ENCODE assay signal across 8 cellular contexts in the genomic region with DNA sequence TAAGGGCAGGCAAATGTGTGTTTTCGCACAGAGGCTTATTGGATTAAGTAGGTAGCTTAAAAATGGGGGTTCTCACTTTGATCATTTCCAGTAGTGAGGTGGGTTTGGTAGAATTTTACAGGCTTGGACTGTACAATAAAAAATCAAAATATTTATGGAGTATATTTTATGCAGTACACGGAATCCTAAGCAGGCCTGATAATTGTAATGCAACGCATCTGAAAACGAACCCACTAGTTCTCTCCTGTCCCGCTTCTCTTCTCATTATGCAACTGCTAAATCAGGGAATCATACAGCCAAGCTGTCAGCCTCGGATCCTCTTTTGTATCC. TPM values are rescaled to one million over a fixed set of nuclear protein-coding genes. Genes with fewer than 3 reads are reported as not detected.
DNase-seq lines count a peak whose midpoint lies in the region; ATAC-seq and TF ChIP-seq lines count a peak whose summit lies in the region.

No MANE protein-coding gene starts in this region.

- peak overlapping the region; percentile 85 for H4K8ac ChIP-seq in trophoblast cell (ENCODE audit: low read depth, low read length)

- H3K14ac ChIP-seq in trophoblast cell (ENCODE audit: low read length): no peak overlapping the region

- 70 to 73% methylated on average over 6 of the region's 6 CpGs for WGBS in ectodermal cell, 2 experiments
- no CpG with 5 or more reads among the region's 6 CpGs for WGBS in trophoblast cell (ENCODE audit: extremely low coverage, insufficient coverage, insufficient read length)

- DNase-seq in MM.1S (no peak), trophoblast cell (no peak), NCI-H2081 treated with DMSO at 0.1 percent for 48 hours (lab: John Stamatoyannopoulos, UW) (no peak), HPDE6-E6E7 (ENCODE audit: extremely low spot score) (no peak)

- H3K4me1 ChIP-seq in MM.1S (ENCODE audit: low read length): peaks cover 15% of the 10 kb centered on the region
- H3K4me1 ChIP-seq in ectodermal cell (ENCODE audit: control insufficient read depth, insufficient read depth, low read length): peaks cover 9% of the 10 kb centered on the region
- H3K4me1 ChIP-seq in trophoblast cell (ENCODE audit: control insufficient read depth in 1 of 2, insufficient read depth in 2 of 2, low read length in 2 of 2): no peaks in the 10 kb centered on the region

- no peak overlapping the region for H4K12ac ChIP-seq in trophoblast cell (ENCODE audit: low read depth, low read length)

- H3F3A ChIP-seq in MM.1S (ENCODE audit: insufficient read depth, low read length): no peaks in the 10 kb centered on the region

- peak overlapping the region; percentile 28 for H2AFZ ChIP-seq in MM.1S (ENCODE audit: low read length)
- peak overlapping the region; percentile 83 for H2AFZ ChIP-seq in trophoblast cell (ENCODE audit: insufficient read depth, low read length, poor library complexity)

- no peak overlapping the region for H3K4me3 ChIP-seq in MM.1S (ENCODE audit: low read length)
- H3K4me3 ChIP-seq in ectodermal cell (ENCODE audit: insufficient read depth, low read depth, low read length): peak overlapping the region; percentile 100
- H3K4me3 ChIP-seq in trophoblast cell (ENCODE audit: low read depth, low read length): no peak overlapping the region

- no peaks in the 10 kb centered on the region; the same call in 1 of the 2 replicates for H4K20me1 ChIP-seq in MM.1S (ENCODE audit: insufficient read depth, low read length)

- H3K9ac ChIP-seq in MM.1S (ENCODE audit: low read length): no peak overlapping the region
- no peak overlapping the region for H3K9ac ChIP-seq in trophoblast cell (ENCODE audit: low read length)

- no peaks in the 10 kb centered on the region for H3K79me1 ChIP-seq in trophoblast cell (ENCODE audit: low read length)

- no peak overlapping the region for H2BK5ac ChIP-seq in trophoblast cell (ENCODE audit: low read depth, low read length, poor library complexity)

- no peak overlapping the region for H2BK12ac ChIP-seq in trophoblast cell (ENCODE audit: low read length)

- H2AK5ac ChIP-seq in trophoblast cell (ENCODE audit: low read length): no peak overlapping the region

- no peaks in the 10 kb centered on the region for H3K9me2 ChIP-seq in MM.1S (replicated peaks; ENCODE audit: insufficient read depth, low read length)

- no peak overlapping the region for H3K23ac ChIP-seq in trophoblast cell (ENCODE audit: low read length)

- H3K27me3 ChIP-seq in MM.1S (replicated peaks; ENCODE audit: insufficient read depth, low read length) (no peaks in the 10 kb centered on the region), ectodermal cell (ENCODE audit: control insufficient read depth, insufficient read depth, low read length, poor library complexity, severe bottlenecking) (peaks cover 5% of the 10 kb centered on the region), trophoblast cell (ENCODE audit: insufficient read depth, low read length) (no peaks in the 10 kb centered on the region)

- H3K36me3 ChIP-seq in MM.1S (replicated peaks; ENCODE audit: insufficient read depth, low read length): no peaks in the 10 kb centered on the region
- no peaks in the 10 kb centered on the region for H3K36me3 ChIP-seq in ectodermal cell (ENCODE audit: control insufficient read depth, insufficient read depth, low read length)
- no peaks in the 10 kb centered on the region for H3K36me3 ChIP-seq in trophoblast cell (ENCODE audit: control insufficient read depth in 1 of 2, insufficient read depth in 2 of 2, low read length in 2 of 2)

- H3K4ac ChIP-seq in trophoblast cell (ENCODE audit: low read depth, low read length): no peak overlapping the region

- H3K27ac ChIP-seq in MM.1S (ENCODE audit: low read length) (no peak overlapping the region), ectodermal cell (ENCODE audit: insufficient read depth, low read depth, low read length, poor library complexity, severe bottlenecking) (no peak overlapping the region), trophoblast cell (ENCODE audit: low read depth, low read length) (no peak overlapping the region)

- H3K18ac ChIP-seq in trophoblast cell (ENCODE audit: low read length): no peak overlapping the region

- H2BK120ac ChIP-seq in trophoblast cell (ENCODE audit: insufficient read depth, low read length, poor library complexity): no peak overlapping the region

- ATAC-seq in GM19035 (IDR thresholded peaks at IDR 0.05; ENCODE audit: unreplicated experiment) (peak; percentile 2), HG03571 (IDR thresholded peaks at IDR 0.05; ENCODE audit: unreplicated experiment) (no peak), HG03469 (IDR thresholded peaks at IDR 0.05; ENCODE audit: unreplicated experiment) (no peak)

- no peak overlapping the region for H4K91ac ChIP-seq in trophoblast cell (ENCODE audit: low read depth, low read length)

- H3K79me2 ChIP-seq in MM.1S (ENCODE audit: low read length): peaks cover 46% of the 10 kb centered on the region
- no peaks in the 10 kb centered on the region for H3K79me2 ChIP-seq in trophoblast cell (ENCODE audit: control insufficient read depth, insufficient read depth, low read length, poor library complexity)

- TF ChIP-seq CTCF in MM.1S (IDR thresholded peaks at IDR 0.05; ENCODE audit: low read length): no peak

- no peaks in the 10 kb centered on the region for H3K9me3 ChIP-seq in MM.1S (replicated peaks; ENCODE audit: insufficient read depth, low read length)
- no peaks in the 10 kb centered on the region for H3K9me3 ChIP-seq in ectodermal cell (ENCODE audit: control insufficient read depth, low read length)
- H3K9me3 ChIP-seq in trophoblast cell (ENCODE audit: insufficient read depth, low read depth, low read length): no peaks in the 10 kb centered on the region

- peak overlapping the region; percentile 44 for H3K4me2 ChIP-seq in MM.1S (ENCODE audit: low read depth, low read length)
- H3K4me2 ChIP-seq in trophoblast cell (ENCODE audit: low read length): no peak overlapping the region

RNA-seq across cellular contexts. Expression of gene POLR1F, which starts 0.4 kb away (rescaled TPM):
- 16.2 TPM for polyA plus RNA-seq in ectodermal cell (2013, experiment 1 of 4)
- polyA plus RNA-seq in ectodermal cell (2013, experiment 2 of 4): 17.9 TPM
- polyA plus RNA-seq in ectodermal cell (2013, experiment 3 of 4): 15.4 TPM
- polyA plus RNA-seq in ectodermal cell (2013, experiment 4 of 4): 19.0 TPM
- 8.9 and 9.3 TPM in 2 replicates for polyA plus RNA-seq in trophoblast cell (2013)
